8 cellular contexts compared by ENCODE assay signal in genomic region chr6:57221191-57221935, GRCh38. TPM values are rescaled to one million over a fixed set of nuclear protein-coding genes. Genes with fewer than 3 reads are reported as not detected.
DNase-seq lines count a peak whose midpoint lies in the region; ATAC-seq and TF ChIP-seq lines count a peak whose summit lies in the region.

No MANE protein-coding gene starts in this region.

- peak overlapping the region; percentile 50 for H3K27ac Mint-ChIP-seq in activated CD4-positive, alpha-beta memory T cell treated with anti-CD3 and anti-CD28 coated beads, Interleukin-2, amount 10 ng/mL, durations not matched to agents 7 days and 5 days
- H3K27ac Mint-ChIP-seq in endodermal cell = peak overlapping the region; percentile 96

- H2AK5ac ChIP-seq in mesendoderm (ENCODE audit: low read length) = no peak overlapping the region

- H3K36me3 Mint-ChIP-seq in activated CD4-positive, alpha-beta memory T cell treated with anti-CD3 and anti-CD28 coated beads, Interleukin-2, amount 10 ng/mL, durations not matched to agents 7 days and 5 days (ENCODE audit: low read depth) = no peaks in the 10 kb centered on the region
- H3K36me3 Mint-ChIP-seq in endodermal cell (ENCODE audit: low read depth) = peaks cover 28% of the 10 kb centered on the region

- no peaks in the 10 kb centered on the region for H3K36me3 ChIP-seq in endodermal cell (ENCODE audit: control insufficient read depth, insufficient read depth, low read length)
- no peaks in the 10 kb centered on the region for H3K36me3 ChIP-seq in mesendoderm (ENCODE audit: control insufficient read depth, insufficient read depth, low read length)

- H2BK15ac ChIP-seq in mesendoderm (replicated peaks; ENCODE audit: low read depth) = peak overlapping the region; percentile 13

- H3K4me1 ChIP-seq in endodermal cell (ENCODE audit: control insufficient read depth, insufficient read depth, low read length) = no peaks in the 10 kb centered on the region
- H3K4me1 ChIP-seq in mesendoderm (ENCODE audit: control insufficient read depth, low read depth, low read length) = peaks cover 2% of the 10 kb centered on the region

- peak; percentile 28 for ATAC-seq in GM18861 (IDR thresholded peaks at IDR 0.05; ENCODE audit: unreplicated experiment)
- peak; percentile 51 for ATAC-seq in HG03064 (IDR thresholded peaks at IDR 0.05; ENCODE audit: low read depth, unreplicated experiment)

- peak overlapping the region; percentile 93 for H3K4me3 ChIP-seq in endodermal cell (ENCODE audit: low read length)
- peak overlapping the region; percentile 48 for H3K4me3 ChIP-seq in mesendoderm (ENCODE audit: low read length)

- H3K27ac ChIP-seq in endodermal cell (ENCODE audit: low read depth, low read length) (peak overlapping the region; percentile 40), mesendoderm (ENCODE audit: low read depth, low read length) (peak overlapping the region; percentile 99)

- peaks cover 17% of the 10 kb centered on the region for H3K9me3 ChIP-seq in endodermal cell (ENCODE audit: control insufficient read depth, low read length)

- peak overlapping the region; percentile 96 for H3K56ac ChIP-seq in mesendoderm (ENCODE audit: low read length)

- peak overlapping the region; percentile 95 for H3K4ac ChIP-seq in mesendoderm (ENCODE audit: low read depth, low read length)

- H4K5ac ChIP-seq in mesendoderm (ENCODE audit: low read length) = no peak overlapping the region

- no peaks in the 10 kb centered on the region for H3K9me3 Mint-ChIP-seq in activated CD4-positive, alpha-beta memory T cell treated with anti-CD3 and anti-CD28 coated beads, Interleukin-2, amount 10 ng/mL, durations not matched to agents 7 days and 5 days
- peaks cover 11% of the 10 kb centered on the region for H3K9me3 Mint-ChIP-seq in endodermal cell

- peak overlapping the region; percentile 75 for H2BK120ac ChIP-seq in mesendoderm (ENCODE audit: low read depth, low read length)

- peak; percentile 77 for DNase-seq in AG20443 (ENCODE audit: low spot score)
- peak; percentile 43 for DNase-seq in NCI-H226
- peak; percentile 59 for DNase-seq in activated CD4-positive, alpha-beta memory T cell treated with anti-CD3 and anti-CD28 coated beads, Interleukin-2, amount 10 ng/mL, durations not matched to agents 7 days and 5 days
- peak; percentile 94 for DNase-seq in endodermal cell
- peak; percentile 93 for DNase-seq in mesendoderm
- peak; percentile 14 to 41 for DNase-seq in stimulated activated CD8-positive, alpha-beta memory T cell treated with anti-CD3 and anti-CD28 coated beads, Interleukin-15, amount 100 ng/mL, for 48 hours (ENCODE audit: low read depth in 2 of 2)

- H3K4me1 Mint-ChIP-seq in activated CD4-positive, alpha-beta memory T cell treated with anti-CD3 and anti-CD28 coated beads, Interleukin-2, amount 10 ng/mL, durations not matched to agents 7 days and 5 days = peaks cover 25% of the 10 kb centered on the region
- H3K4me1 Mint-ChIP-seq in endodermal cell = peaks cover 19% of the 10 kb centered on the region

- peak overlapping the region; percentile 95 for H3K18ac ChIP-seq in mesendoderm (ENCODE audit: low read length)

- peaks cover 23% of the 10 kb centered on the region for H3K27me3 Mint-ChIP-seq in activated CD4-positive, alpha-beta memory T cell treated with anti-CD3 and anti-CD28 coated beads, Interleukin-2, amount 10 ng/mL, durations not matched to agents 7 days and 5 days
- no peaks in the 10 kb centered on the region for H3K27me3 Mint-ChIP-seq in endodermal cell (ENCODE audit: insufficient read depth)

- peak overlapping the region; percentile 82 for H3K4me3 Mint-ChIP-seq in activated CD4-positive, alpha-beta memory T cell treated with anti-CD3 and anti-CD28 coated beads, Interleukin-2, amount 10 ng/mL, durations not matched to agents 7 days and 5 days
- peak overlapping the region; percentile 90 for H3K4me3 Mint-ChIP-seq in endodermal cell

- 0 to 1% methylated on average over 11 to 38 of the region's 38 CpGs for WGBS in endodermal cell (ENCODE audit: insufficient coverage in 1 of 2, insufficient read length in 1 of 2), 2 experiments
- WGBS in mesendoderm (ENCODE audit: extremely low coverage, insufficient coverage, low lambda C conversion rate) = no CpG with 5 or more reads among the region's 38 CpGs

- H3K79me2 ChIP-seq in mesendoderm (ENCODE audit: control insufficient read depth, insufficient read depth, low read length) = peaks cover 19% of the 10 kb centered on the region

- H3K9ac ChIP-seq in endodermal cell (ENCODE audit: extremely low read depth, low read length, poor library complexity, severe bottlenecking) (peak overlapping the region; percentile 62), mesendoderm (ENCODE audit: low read length) (peak overlapping the region; percentile 93)

- CTCF ChIA-PET in activated CD4-positive, alpha-beta memory T cell treated with anti-CD3 and anti-CD28 coated beads, Interleukin-2, amount 10 ng/mL, durations not matched to agents 7 days and 5 days (lab: Charles Lee) = interaction anchor here (0.6 to 1.6 kb wide), 8 partner anchors 14 to 740 kb away, joined by 3 to 7 read pairs (median 3); partner anchors contain the start of genes BAG2 and PRIM2

- H3K27me3 ChIP-seq in endodermal cell (ENCODE audit: control insufficient read depth, insufficient read depth, low read length, poor library complexity, severe bottlenecking) (no peaks in the 10 kb centered on the region), mesendoderm (ENCODE audit: insufficient read depth, low read length, poor library complexity) (no peaks in the 10 kb centered on the region)

- H2BK5ac ChIP-seq in mesendoderm (ENCODE audit: low read length) = no peak overlapping the region

- H4K8ac ChIP-seq in mesendoderm (ENCODE audit: low read depth, low read length) = no peak overlapping the region

- peaks cover under 1% of the 10 kb centered on the region for H3K79me1 ChIP-seq in mesendoderm (ENCODE audit: low read length)

- peak; percentile 66 for TF ChIP-seq CTCF in endodermal cell (conservative IDR thresholded peaks at IDR 0.05)

- H3K23ac ChIP-seq in mesendoderm (ENCODE audit: low read length) = no peak overlapping the region

- H3K4me2 ChIP-seq in mesendoderm (ENCODE audit: low read length) = peak overlapping the region; percentile 49

- POLR2A ChIA-PET in activated CD4-positive, alpha-beta memory T cell treated with anti-CD3 and anti-CD28 coated beads, Interleukin-2, amount 10 ng/mL, durations not matched to agents 7 days and 5 days (lab: Charles Lee) = interaction anchor here (1.0 to 2.3 kb wide), 5 partner anchors 9 to 126 kb away, joined by 3 to 12 read pairs (median 4); partner anchors contain the start of genes BAG2 and PRIM2

RNA-seq across cellular contexts. Expression of gene RAB23, which starts 0.7 kb away (rescaled TPM):
- total RNA-seq in activated CD4-positive, alpha-beta memory T cell treated with anti-CD3 and anti-CD28 coated beads, Interleukin-2, amount 10 ng/mL, durations not matched to agents 7 days and 5 days = 1 to 10 TPM; 3.0 to 3.5 TPM
- 10 to 100 TPM; 21.0 to 29.8 TPM for total RNA-seq in endodermal cell
- 22.2 TPM for polyA plus RNA-seq in endodermal cell (2013, experiment 1 of 2)
- polyA plus RNA-seq in endodermal cell (2013, experiment 2 of 2) = 21.1 TPM
- 11.0 TPM for polyA plus RNA-seq in mesendoderm (2013, experiment 1 of 2)
- 10.6 TPM for polyA plus RNA-seq in mesendoderm (2013, experiment 2 of 2)

RNA-seq across cellular contexts. Expression of gene BAG2, which starts 49.2 kb away (rescaled TPM):
- 1 to 10 TPM; 5.7 to 5.8 TPM for total RNA-seq in activated CD4-positive, alpha-beta memory T cell treated with anti-CD3 and anti-CD28 coated beads, Interleukin-2, amount 10 ng/mL, durations not matched to agents 7 days and 5 days
- total RNA-seq in endodermal cell = 1 to 10 TPM; 2.5 to 2.9 TPM
- polyA plus RNA-seq in endodermal cell (2013, experiment 1 of 2) = 2.8 TPM
- polyA plus RNA-seq in endodermal cell (2013, experiment 2 of 2) = 2.6 TPM
- 7.4 TPM for polyA plus RNA-seq in mesendoderm (2013, experiment 1 of 2)
- polyA plus RNA-seq in mesendoderm (2013, experiment 2 of 2) = 7.4 TPM

Comparison
In these comparisons a context has a peak if more than half of its experiments do, and no peak if none do; other contexts are left out.
1. Peak in every context shown above with its lines: DNase-seq, ATAC-seq, H3K4me3 ChIP-seq and H3K27ac ChIP-seq.
2. DNase-seq: peak in every context shown above with its lines; median percentile 94 in endodermal cell; 93 in mesendoderm; 77 in AG20443; 59 in activated CD4-positive, alpha-beta memory T cell treated with anti-CD3 and anti-CD28 coated beads, Interleukin-2, amount 10 ng/mL, durations not matched to agents 7 days and 5 days; 43 in NCI-H226; 28 in stimulated activated CD8-positive, alpha-beta memory T cell treated with anti-CD3 and anti-CD28 coated beads, Interleukin-15, amount 100 ng/mL, for 48 hours.
3. RNA of gene RAB23, which starts 0.7 kb away (total RNA-seq): 21.0 to 29.8 TPM in endodermal cell; 3.0 to 3.5 TPM in activated CD4-positive, alpha-beta memory T cell treated with anti-CD3 and anti-CD28 coated beads, Interleukin-2, amount 10 ng/mL, durations not matched to agents 7 days and 5 days; every median in the first group is over 4 times any median in the second.